Comparison of ENCODE assay signal across 17 cellular contexts in the genomic region with DNA sequence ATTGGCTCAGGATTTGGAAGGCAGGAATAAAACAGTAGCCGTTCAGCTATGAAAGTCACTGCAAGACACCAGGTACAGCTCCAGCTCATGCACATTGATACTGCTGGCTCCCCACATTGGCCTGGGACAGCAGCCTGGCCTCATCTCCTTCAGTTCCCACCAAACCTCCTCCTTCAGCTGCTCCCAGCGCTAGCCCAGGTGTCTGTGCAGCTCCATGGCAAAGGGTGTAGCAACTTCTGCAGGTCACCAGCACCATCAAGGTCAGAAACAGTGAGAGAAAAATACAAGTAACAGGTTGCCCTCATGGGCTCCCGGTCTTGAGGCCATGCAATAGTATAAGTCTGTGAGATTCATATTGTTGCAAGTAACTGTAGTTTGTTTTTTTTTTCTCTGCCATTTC.
DNase-seq lines count a peak whose midpoint lies in the region; ATAC-seq, FAIRE-seq and TF ChIP-seq lines count a peak whose summit lies in the region.
"Had no signal": no experiment of that assay in that cellular context is flagged by ENCODE, and none has a peak within 500 bp of the region (broad histone marks: within the 10 kb centered on the region; RNA-seq: fewer than 3 reads in every experiment).

No MANE protein-coding gene starts in this region.

- H3K18ac ChIP-seq in H9 (ENCODE audit: insufficient read length, low read depth, low read length): no peak overlapping the region

- H3K56ac ChIP-seq in H9 (ENCODE audit: insufficient read length, low read depth, low read length): no peak overlapping the region

- H4K5ac ChIP-seq in H9 (ENCODE audit: insufficient read length, low read depth, low read length): no peak overlapping the region

- POLR2A ChIA-PET in WTC11 (lab: Charles Lee): no interaction called here

- no peaks in the 10 kb centered on the region for H3K27me3 ChIP-seq in H9 (ENCODE audit: insufficient read depth, low read length)
- H3K27me3 ChIP-seq in iPS-15b (ENCODE audit: control insufficient read depth, insufficient read depth, low read length): no peaks in the 10 kb centered on the region
- H3K27me3 ChIP-seq: BLaER1 treated with 17β-estradiol and CSF1 and Interleukin-3, amounts not matched to agents 10 nM and 100 nM had no signal

- H3K4me2 ChIP-seq in H9 (ENCODE audit: insufficient read depth, insufficient read length, low read length): peak overlapping the region; percentile 7
- H3K4me2 ChIP-seq: BLaER1 treated with 17β-estradiol and CSF1 and Interleukin-3, amounts not matched to agents 10 nM and 100 nM had no signal

- H4K20me1 ChIP-seq in H9 (ENCODE audit: control insufficient read depth, insufficient read depth, insufficient read length): no peaks in the 10 kb centered on the region
- H4K20me1 ChIP-seq: BLaER1 treated with 17β-estradiol and CSF1 and Interleukin-3, amounts not matched to agents 10 nM and 100 nM had no signal

- no peak overlapping the region for H2BK5ac ChIP-seq in H9 (ENCODE audit: insufficient read length, low read length)

- peaks cover 0 to 3% (median 0%) of the 10 kb centered on the region in 3 experiments; a peak in 1 of 7 replicates for H3K36me3 Mint-ChIP-seq in H9 (ENCODE audit: insufficient read depth in 1 of 3, low read depth in 3 of 3)
- no peaks in the 10 kb centered on the region for H3K36me3 Mint-ChIP-seq in WTC11
- H3K36me3 Mint-ChIP-seq: CD8-positive, alpha-beta T cell had no signal

- no peak overlapping the region for H2AK5ac ChIP-seq in H9 (ENCODE audit: insufficient read length, low read length)

- peaks cover 2% of the 10 kb centered on the region for H3K23me2 ChIP-seq in H9 (ENCODE audit: insufficient read length, low read depth, low read length, poor library complexity, severe bottlenecking)

- H3K4me1 ChIP-seq in H9 (ENCODE audit: insufficient read depth, low read length): no peaks in the 10 kb centered on the region
- H3K4me1 ChIP-seq in iPS-15b (ENCODE audit: control insufficient read depth, insufficient read depth, low read length): no peaks in the 10 kb centered on the region
- H3K4me1 ChIP-seq: BLaER1 treated with 17β-estradiol and CSF1 and Interleukin-3, amounts not matched to agents 10 nM and 100 nM; HAP-1 had no signal

- H2AFZ ChIP-seq in H9 (ENCODE audit: low read length): peak overlapping the region; percentile 69
- H2AFZ ChIP-seq: GM23248 had no signal

- H2BK120ac ChIP-seq in H9 (ENCODE audit: low read depth, low read length, poor library complexity, severe bottlenecking): no peak overlapping the region

- ATAC-seq in WTC11 (peak; percentile 51), left ventricle myocardium superior (no peak)
- ATAC-seq: CD8-positive, alpha-beta T cell had no signal

- TF ChIP-seq CTCF in H9 (conservative IDR thresholded peaks at IDR 0.05) (no peak), WTC11 (IDR thresholded peaks at IDR 0.05) (no peak)

- no peak overlapping the region for H2BK15ac ChIP-seq in H9 (ENCODE audit: low read depth, low read length)

- no peaks in the 10 kb centered on the region for H3K79me1 ChIP-seq in H9 (ENCODE audit: insufficient read depth, low read depth, low read length, poor library complexity, severe bottlenecking)

- H3K23ac ChIP-seq in H9 (ENCODE audit: insufficient read length, low read depth, low read length): no peak overlapping the region

- H3K4me1 Mint-ChIP-seq in H9 (peaks cover 0 to 5% of the 10 kb centered on the region in 2 experiments; a peak in 2 of 4 replicates), WTC11 (0 out of 2 replicates have a peak, but pooled peaks cover 3% of the 10 kb centered on the region)
- H3K4me1 Mint-ChIP-seq: B cell had no signal

- no peak overlapping the region for H2BK20ac ChIP-seq in H9 (ENCODE audit: low read depth, low read length, poor library complexity, severe bottlenecking)

- WGBS in H9 (ENCODE audit: extremely low coverage, insufficient read length, low lambda C conversion rate): no CpG with 5 or more reads among the region's 3 CpGs

- H2BK12ac ChIP-seq in H9 (ENCODE audit: insufficient read length, low read depth, low read length): no peak overlapping the region

- no peaks in the 10 kb centered on the region for H3K27me3 Mint-ChIP-seq in H9 (ENCODE audit: low read depth)
- peaks cover 3% of the 10 kb centered on the region; the same call in 1 of the 2 replicates for H3K27me3 Mint-ChIP-seq in WTC11 (ENCODE audit: low read depth)
- H3K27me3 Mint-ChIP-seq: B cell had no signal

- H4K8ac ChIP-seq in H9 (replicated peaks; ENCODE audit: insufficient read length, low read depth, low read length): no peak overlapping the region

- no peak overlapping the region for H3K4ac ChIP-seq in H9 (ENCODE audit: low read depth, low read length)

- H3K4me3 Mint-ChIP-seq in H9 (peak overlapping the region in 1 of 2 experiments; percentile 31; a peak in 1 of 5 replicates), WTC11 (peak overlapping the region; percentile 50)
- H3K4me3 Mint-ChIP-seq: B cell; CD8-positive, alpha-beta T cell had no signal

- peak overlapping the region; percentile 31 for H3K4me3 ChIP-seq in iPS-15b (ENCODE audit: low read depth, low read length)
- H3K4me3 ChIP-seq: BLaER1 treated with 17β-estradiol and CSF1 and Interleukin-3, amounts not matched to agents 10 nM and 100 nM; GM23248; HAP-1 had no signal

- no peak overlapping the region for H3K27ac ChIP-seq in H9 (ENCODE audit: insufficient read length, low read depth, low read length)
- H3K27ac ChIP-seq: BLaER1 treated with 17β-estradiol and CSF1 and Interleukin-3, amounts not matched to agents 10 nM and 100 nM; GM23248; HL-60 had no signal

- H3K9ac ChIP-seq in H9 (ENCODE audit: extremely low read depth, insufficient read length, low read length): no peak overlapping the region
- no peak overlapping the region for H3K9ac ChIP-seq in iPS-15b (ENCODE audit: low read depth, low read length)
- H3K9ac ChIP-seq: BLaER1 treated with 17β-estradiol and CSF1 and Interleukin-3, amounts not matched to agents 10 nM and 100 nM; GM23248 had no signal

- peak; percentile 40 for FAIRE-seq in urothelium cell line (lab: Jason Lieb, UNC)

- H4K91ac ChIP-seq in H9 (ENCODE audit: insufficient read length, low read depth, low read length): no peak overlapping the region

- no peaks in the 10 kb centered on the region for H3K36me3 ChIP-seq in iPS-15b (ENCODE audit: control insufficient read depth, insufficient read depth, low read length)
- H3K36me3 ChIP-seq: BLaER1 treated with 17β-estradiol and CSF1 and Interleukin-3, amounts not matched to agents 10 nM and 100 nM; HAP-1 had no signal

- H3K14ac ChIP-seq in H9 (ENCODE audit: insufficient read depth, low read length): no peak overlapping the region

- H3K9me3 ChIP-seq in H9 (ENCODE audit: control insufficient read depth, low read depth, low read length) (no peaks in the 10 kb centered on the region), iPS-15b (ENCODE audit: control insufficient read depth, insufficient read depth, low read length) (no peaks in the 10 kb centered on the region)
- H3K9me3 ChIP-seq: HAP-1 had no signal

- intact Hi-C loops in left ventricle myocardium superior (cut with micrococcal nuclease): no loop called here

- DNase-seq in H9 (no peak), WTC11 (ENCODE audit: low spot score) (peak; percentile 12), urothelium cell line (ENCODE audit: low spot score) (no peak), LoVo (ENCODE audit: low spot score) (no peak), NCI-H1105 (lab: John Stamatoyannopoulos, UW) (no peak), left ventricle myocardium superior (no peak)
- DNase-seq: Calu3; CD8-positive, alpha-beta T cell; DMS79 treated with DMSO at 0.1 percent for 48 hours; GF-D8; GM23248; KG1 had no signal

- no peaks in the 10 kb centered on the region for H3K79me2 ChIP-seq in H9 (ENCODE audit: insufficient read depth, low read length)

- no peak overlapping the region; a peak in 1 of 7 replicates for H3K27ac Mint-ChIP-seq in H9
- no peak overlapping the region for H3K27ac Mint-ChIP-seq in WTC11
- H3K27ac Mint-ChIP-seq: B cell; CD8-positive, alpha-beta T cell had no signal

- CTCF ChIA-PET in WTC11 (lab: Charles Lee): no interaction called here

- no peak overlapping the region for H3T11ph ChIP-seq in H9 (ENCODE audit: low read length)

- H3K9me3 Mint-ChIP-seq in H9: peaks cover 0 to 4% of the 10 kb centered on the region in 2 experiments; a peak in 4 of 5 replicates
- H3K9me3 Mint-ChIP-seq in WTC11: peaks cover 8% of the 10 kb centered on the region

TF ChIP-seq in WTC11, 78 proteins besides CTCF, POLR2A, EP300 and RAD21:
- TF ChIP-seq, protein P1, sequence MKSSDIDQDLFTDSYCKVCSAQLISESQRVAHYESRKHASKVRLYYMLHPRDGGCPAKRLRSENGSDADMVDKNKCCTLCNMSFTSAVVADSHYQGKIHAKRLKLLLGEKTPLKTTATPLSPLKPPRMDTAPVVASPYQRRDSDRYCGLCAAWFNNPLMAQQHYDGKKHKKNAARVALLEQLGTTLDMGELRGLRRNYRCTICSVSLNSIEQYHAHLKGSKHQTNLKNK (CRISPR knock-in tag; IDR thresholded peaks at IDR 0.05): no peak
- TF ChIP-seq ZNF121 (CRISPR knock-in tag; IDR thresholded peaks at IDR 0.05) (no peak), ETV6 (CRISPR knock-in tag; IDR thresholded peaks at IDR 0.05) (no peak), CREM (CRISPR knock-in tag; IDR thresholded peaks at IDR 0.05) (no peak), TP53 (CRISPR knock-in tag; IDR thresholded peaks at IDR 0.05) (no peak), USF1 (CRISPR knock-in tag; IDR thresholded peaks at IDR 0.05) (no peak), NFATC4 (CRISPR knock-in tag; IDR thresholded peaks at IDR 0.05) (no peak)
